17 cellular contexts compared by ENCODE assay signal in the genomic region with DNA sequence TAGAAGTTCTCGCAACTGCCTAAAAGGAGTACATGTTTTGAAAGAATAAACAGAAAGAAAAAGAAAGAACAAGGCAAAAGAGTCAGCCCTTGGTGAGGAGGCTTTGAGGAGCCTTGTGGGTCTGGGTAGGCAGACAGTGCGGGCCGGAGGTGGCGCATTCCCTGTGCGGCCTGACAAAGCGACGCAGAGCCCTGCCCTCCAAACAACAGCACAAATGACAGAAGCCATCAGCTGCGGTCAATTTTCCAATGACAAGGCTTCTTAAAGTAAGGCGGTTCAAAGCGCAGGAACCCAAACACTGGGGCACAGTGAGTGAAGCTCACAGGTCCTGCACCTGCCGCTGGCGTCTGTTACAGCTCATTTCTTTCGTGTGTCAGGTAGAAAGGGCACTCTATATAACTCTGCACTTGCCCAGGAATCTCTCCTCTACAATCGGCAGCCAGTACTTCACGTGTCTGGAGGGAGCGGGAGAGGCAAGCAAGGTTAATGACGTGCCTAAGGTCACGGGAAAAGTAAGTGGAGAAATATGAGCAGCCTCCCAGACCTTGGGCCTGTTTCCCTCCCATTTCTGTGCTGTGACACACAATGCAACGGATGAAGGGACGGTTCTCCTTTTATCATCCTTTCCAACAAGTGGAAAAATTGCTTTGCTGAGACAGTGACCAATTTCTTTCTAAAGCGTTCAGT.
DNase-seq lines count a peak whose midpoint lies in the region; TF ChIP-seq lines count a peak whose summit lies in the region.
"Had no signal": no experiment of that assay in that cellular context is flagged by ENCODE, and none has a peak within 500 bp of the region (broad histone marks: within the 10 kb centered on the region; RNA-seq: fewer than 3 reads in every experiment).

No MANE protein-coding gene starts in this region.

- peaks cover 28% of the 10 kb centered on the region for H3K4me1 ChIP-seq in smooth muscle cell (ENCODE audit: low read depth)

- H3K4me3 ChIP-seq in smooth muscle cell: no peak overlapping the region
- H3K4me3 ChIP-seq: MG63 had no signal

- no peaks in the 10 kb centered on the region for H3K36me3 ChIP-seq in smooth muscle cell (ENCODE audit: low read depth)
- H3K36me3 ChIP-seq: MG63 had no signal

- peaks cover 6% of the 10 kb centered on the region for H3K27me3 Mint-ChIP-seq in nephron progenitor cell (ENCODE audit: low read depth, poor library complexity)

- H3K9me3 ChIP-seq in smooth muscle cell (replicated peaks; ENCODE audit: low read depth): no peaks in the 10 kb centered on the region
- H3K9me3 ChIP-seq: MG63 had no signal

- H4K20me1 ChIP-seq in smooth muscle cell (ENCODE audit: low read depth): no peaks in the 10 kb centered on the region

- H2AFZ ChIP-seq in smooth muscle cell (ENCODE audit: low read depth): no peak overlapping the region

- no peak overlapping the region for H3K9ac ChIP-seq in smooth muscle cell (ENCODE audit: low read depth)

- H3K4me2 ChIP-seq in smooth muscle cell: no peak overlapping the region

- no peak overlapping the region for H3K27ac ChIP-seq in smooth muscle cell (ENCODE audit: low read depth)

- no peaks in the 10 kb centered on the region for H3K27me3 ChIP-seq in smooth muscle cell (ENCODE audit: low read depth)
- H3K27me3 ChIP-seq: MG63 had no signal

- no peak overlapping the region for H3K4me3 Mint-ChIP-seq in nephron progenitor cell

- TF ChIP-seq CTCF in nephron progenitor cell (IDR thresholded peaks at IDR 0.05): no peak
- no peak for TF ChIP-seq CTCF in smooth muscle cell (IDR thresholded peaks at IDR 0.05; ENCODE audit: borderline replicate concordance, insufficient read depth, poor library complexity, severe bottlenecking)

- H3K9me3 Mint-ChIP-seq in nephron progenitor cell: peaks cover 19% of the 10 kb centered on the region

- peaks cover 79% of the 10 kb centered on the region for H3K4me1 Mint-ChIP-seq in nephron progenitor cell

- WGBS in smooth muscle cell (ENCODE audit: low lambda C conversion rate): 95% methylated on average over 21 of the region's 21 CpGs

- H3F3A ChIP-seq in smooth muscle cell (ENCODE audit: low read depth): no peaks in the 10 kb centered on the region

- no peaks in the 10 kb centered on the region for H3K36me3 Mint-ChIP-seq in nephron progenitor cell (ENCODE audit: low read depth)

- H3K79me2 ChIP-seq in smooth muscle cell (ENCODE audit: low read depth): no peaks in the 10 kb centered on the region

- DNase-seq in DMS79 (lab: John Stamatoyannopoulos, UW): peak; percentile 97
- peak; percentile 70 to 81 for DNase-seq in NCI-H187 (lab: John Stamatoyannopoulos, UW)
- peak; percentile 83 for DNase-seq in NCI-H510A (lab: John Stamatoyannopoulos, UW)
- no peak for DNase-seq in nephron progenitor cell
- DNase-seq in NCI-H2227 (lab: John Stamatoyannopoulos, UW; ENCODE audit: unreplicated experiment): no peak
- no peak for DNase-seq in HCEC 1CT
- DNase-seq in smooth muscle cell (lab: John Stamatoyannopoulos, UW; ENCODE audit: unreplicated experiment): no peak
- DNase-seq: AML-193; COR-L47; MG63; NCI-H1092; NCI-H146; NCI-H2171 treated with DMSO at 0.1 percent for 48 hours; NCI-H526 treated with DMSO at 0.1 percent for 48 hours; NK-92 treated with Interleukin-12 subunit alpha and Interleukin-12 subunit beta, amount 100 ng/mL, for 24 hours; OCI-M1; SHP77 treated with DMSO at 0.1 percent for 48 hours had no signal

- H3K27ac Mint-ChIP-seq in nephron progenitor cell: peak overlapping the region; percentile 91

Comparison
In these comparisons a context has a peak if more than half of its experiments do, and no peak if none do; other contexts are left out.
1. DNase-seq: peak in DMS79 (single experiment), NCI-H187 (2 of 2) and NCI-H510A (single experiment); none in nephron progenitor cell (single experiment), NCI-H2227 (single experiment), HCEC 1CT (single experiment) and smooth muscle cell (single experiment).